15 cellular contexts compared by ENCODE assay signal in the genomic region with DNA sequence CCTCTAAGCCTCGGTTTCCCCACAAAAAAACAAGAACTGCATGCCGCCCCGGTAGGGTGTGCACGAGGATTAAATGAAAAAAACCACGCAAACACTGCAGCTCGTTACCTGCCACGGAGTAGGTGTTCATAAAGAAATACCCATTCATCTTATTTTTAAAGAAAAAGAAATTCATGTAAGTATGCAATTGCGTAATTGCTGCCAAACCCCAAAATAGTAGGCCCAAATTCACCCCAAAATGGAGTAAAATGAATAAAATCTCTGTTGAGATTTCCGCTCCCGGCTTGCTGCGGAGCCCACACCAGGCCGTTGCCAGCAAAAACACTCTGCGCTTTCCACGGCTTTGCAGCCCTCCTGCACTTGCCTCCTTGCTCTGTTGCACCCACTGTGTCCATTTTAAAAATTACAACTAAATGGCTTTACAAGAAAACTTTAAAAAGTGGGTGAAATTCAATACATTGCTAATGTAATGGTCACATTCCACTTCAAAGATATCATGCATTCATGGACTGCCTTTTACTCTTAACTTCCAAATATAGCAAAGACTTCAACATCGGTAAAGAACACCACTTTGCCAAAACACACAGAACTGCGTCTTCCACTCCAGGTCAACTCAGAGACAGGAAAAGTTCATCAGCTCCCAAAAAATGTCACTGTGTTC.
A peak's percentile ranks its signal among the peaks of the same experiment; 100 is the strongest.
DNase-seq lines count a peak whose midpoint lies in the region; ATAC-seq and TF ChIP-seq lines count a peak whose summit lies in the region.
"Had no signal": no experiment of that assay in that cellular context is flagged by ENCODE, and none has a peak within 500 bp of the region (broad histone marks: within the 10 kb centered on the region; RNA-seq: fewer than 3 reads in every experiment).

No MANE protein-coding gene starts in this region.

- H3K36me3 ChIP-seq in HUES48 (ENCODE audit: control insufficient read depth, insufficient read depth, low read length): peaks cover 94% of the 10 kb centered on the region

- H3K27me3 Mint-ChIP-seq in brain (no peaks in the 10 kb centered on the region), mesothelial cell of epicardium (ENCODE audit: low read depth) (no peaks in the 10 kb centered on the region)
- H3K27me3 Mint-ChIP-seq: dendritic cell treated with granulocyte-macrophage colony-stimulating factor and Interleukin-4, amounts not matched to agents 40 ng/mL and 50 ng/mL, for 4 days had no signal

- CTCF ChIA-PET in AG04450 (lab: Charles Lee): interaction anchor here (2.9 kb wide), 1 partner anchor 152 kb away, joined by 17 read pairs; no protein-coding TSS in a partner anchor

- no peak overlapping the region for H3K4me3 Mint-ChIP-seq in brain
- no peak overlapping the region for H3K4me3 Mint-ChIP-seq in mesothelial cell of epicardium
- H3K4me3 Mint-ChIP-seq: dendritic cell treated with granulocyte-macrophage colony-stimulating factor and Interleukin-4, amounts not matched to agents 40 ng/mL and 50 ng/mL, for 4 days had no signal

- POLR2A ChIA-PET in AG04450 (lab: Yijun Ruan, JAX): interaction anchor here (0.6 kb wide), 1 partner anchor 859 kb away, joined by 3 read pairs; no protein-coding TSS in a partner anchor

- no peak overlapping the region for H3K9ac ChIP-seq in HUES48 (ENCODE audit: low read depth, low read length)

- H3K9me3 Mint-ChIP-seq in brain (peaks cover 0 to 2% (median 0%) of the 10 kb centered on the region in 5 experiments), mesothelial cell of epicardium (no peaks in the 10 kb centered on the region)
- H3K9me3 Mint-ChIP-seq: dendritic cell treated with granulocyte-macrophage colony-stimulating factor and Interleukin-4, amounts not matched to agents 40 ng/mL and 50 ng/mL, for 4 days had no signal

- H3K27ac Mint-ChIP-seq in brain: peak overlapping the region; percentile 0 to 81 (median 42)
- peak overlapping the region; percentile 88 for H3K27ac Mint-ChIP-seq in mesothelial cell of epicardium
- H3K27ac Mint-ChIP-seq: dendritic cell treated with granulocyte-macrophage colony-stimulating factor and Interleukin-4, amounts not matched to agents 40 ng/mL and 50 ng/mL, for 4 days had no signal

- no peak for ATAC-seq in GM19035 (IDR thresholded peaks at IDR 0.05; ENCODE audit: unreplicated experiment)
- no peak for ATAC-seq in HG03108 (IDR thresholded peaks at IDR 0.05; ENCODE audit: unreplicated experiment)
- ATAC-seq in GM21529 (IDR thresholded peaks at IDR 0.05; ENCODE audit: unreplicated experiment): no peak
- ATAC-seq: gastroesophageal sphincter, mucosa of descending colon had no signal

- no peak overlapping the region for H3K4me3 ChIP-seq in AG04450 (ENCODE audit: low read depth, low read length)
- H3K4me3 ChIP-seq in HUES48 (ENCODE audit: low read depth, low read length): no peak overlapping the region
- H3K4me3 ChIP-seq: gastroesophageal sphincter, mucosa of descending colon had no signal

- H3K27ac ChIP-seq in AG04450 (ENCODE audit: low read depth, low read length) (peak overlapping the region; percentile 95), HUES48 (ENCODE audit: low read depth, low read length) (peak overlapping the region; percentile 1)

- H3K36me3 Mint-ChIP-seq in brain: peaks cover 77% of the 10 kb centered on the region
- H3K36me3 Mint-ChIP-seq in mesothelial cell of epicardium: peaks cover 49% of the 10 kb centered on the region

- H3K27me3 ChIP-seq in AG04450 (ENCODE audit: control insufficient read depth, insufficient read depth, low read length): no peaks in the 10 kb centered on the region
- no peaks in the 10 kb centered on the region for H3K27me3 ChIP-seq in HUES48 (ENCODE audit: control insufficient read depth, insufficient read depth, low read length)
- H3K27me3 ChIP-seq: BE2C, gastroesophageal sphincter had no signal

- DNase-seq in AG04450 (ENCODE audit: low read depth, low spot score) (peak; percentile 79), mesothelial cell of epicardium (ENCODE audit: low spot score in 2 of 2, unreplicated experiment in 2 of 2) (no peak), DMS79 (lab: John Stamatoyannopoulos, UW) (no peak)
- DNase-seq: activated naive CD4-positive, alpha-beta T cell treated with anti-CD3 and anti-CD28 coated beads, Interleukin-2, amount 50 U/mL, for 16 hours; BE2C; H7; islet precursor cell; mucosa of descending colon had no signal

- H3K4me1 ChIP-seq in HUES48 (ENCODE audit: control insufficient read depth, insufficient read depth, low read length): peaks cover 13% of the 10 kb centered on the region; the same call in 1 of the 2 replicates
- H3K4me1 ChIP-seq: BE2C had no signal

- TF ChIP-seq CTCF in AG04450 (IDR thresholded peaks at IDR 0.05; ENCODE audit: low read depth, low read length): peak; percentile 56
- no peak for TF ChIP-seq CTCF in brain (conservative IDR thresholded peaks at IDR 0.05)
- TF ChIP-seq CTCF in mesothelial cell of epicardium (IDR thresholded peaks at IDR 0.05; ENCODE audit: unreplicated experiment): no peak

- peaks cover 11% of the 10 kb centered on the region for H3K4me1 Mint-ChIP-seq in brain
- peaks cover 8% of the 10 kb centered on the region for H3K4me1 Mint-ChIP-seq in mesothelial cell of epicardium

- no peaks in the 10 kb centered on the region for H3K9me3 ChIP-seq in AG04450 (ENCODE audit: control insufficient read depth, insufficient read depth, low read length)
- H3K9me3 ChIP-seq in HUES48 (ENCODE audit: control insufficient read depth, insufficient read depth, low read length): no peaks in the 10 kb centered on the region
- H3K9me3 ChIP-seq: BE2C, gastroesophageal sphincter, mucosa of descending colon had no signal
